21 cellular contexts compared by ENCODE assay signal in genomic region chr5:4857761-4858160, GRCh38.
"Had no signal": no experiment of that assay in that cellular context is flagged by ENCODE, and none has a peak within 500 bp of the region (broad histone marks: within the 10 kb centered on the region; RNA-seq: fewer than 3 reads in every experiment).

No MANE protein-coding gene starts in this region.

- H3K27ac ChIP-seq: esophagus squamous epithelium, foreskin keratinocyte, left ventricle myocardium inferior, lower lobe of right lung, neural progenitor cell, ovary, suprapubic skin, thyroid gland, upper lobe of left lung, vagina had no signal

- H3K9me3 Mint-ChIP-seq: neural progenitor cell had no signal

- H3K4me1 Mint-ChIP-seq: immature natural killer cell, neural progenitor cell had no signal

- H3K4me1 ChIP-seq: esophagus squamous epithelium, foreskin keratinocyte, left ventricle myocardium inferior, lower lobe of right lung, neural progenitor cell, suprapubic skin, thyroid gland, upper lobe of left lung, vagina had no signal

- H3K36me3 Mint-ChIP-seq: immature natural killer cell; natural killer cell treated with Interleukin-12 subunit alpha and Interleukin-12 subunit beta and Interleukin-15 and Interleukin-18, amount 100 ng/mL, for 72 hours; neural progenitor cell had no signal

- H3K4me3 Mint-ChIP-seq: effector memory CD8-positive, alpha-beta T cell; immature natural killer cell; natural killer cell treated with Interleukin-12 subunit alpha and Interleukin-12 subunit beta and Interleukin-15 and Interleukin-18, amount 100 ng/mL, for 72 hours; neural progenitor cell had no signal

- H3K36me3 ChIP-seq: esophagus squamous epithelium, left ventricle myocardium inferior, lower lobe of right lung, neural progenitor cell, ovary, suprapubic skin, thyroid gland, upper lobe of left lung, vagina had no signal

- H3K27ac Mint-ChIP-seq: effector memory CD8-positive, alpha-beta T cell; immature natural killer cell; natural killer cell treated with Interleukin-12 subunit alpha and Interleukin-12 subunit beta and Interleukin-15 and Interleukin-18, amount 100 ng/mL, for 72 hours; neural progenitor cell had no signal

- H3K9me3 ChIP-seq: esophagus squamous epithelium, left ventricle myocardium inferior, lower lobe of right lung, ovary, suprapubic skin, thyroid gland, upper lobe of left lung, vagina had no signal

- DNase-seq: effector memory CD8-positive, alpha-beta T cell; esophagus squamous epithelium; foreskin keratinocyte; immature natural killer cell; left cardiac atrium; left ventricle myocardium inferior; lower lobe of right lung; mesenchymal stem cell; midbrain; nucleus accumbens; ovary; right cardiac atrium; stimulated activated CD4-positive, alpha-beta T cell treated with anti-CD3 and anti-CD28 coated beads, Interleukin-2, amount 100 ng/mL, for 48 hours; stimulated activated naive CD4-positive, alpha-beta T cell treated with Interleukin-2 at 50 U/mL for 16 hours; thyroid gland; upper lobe of left lung had no signal

- H3K4me3 ChIP-seq: esophagus squamous epithelium, left ventricle myocardium inferior, lower lobe of right lung, neural progenitor cell, ovary, smooth muscle cell, suprapubic skin, thyroid gland, upper lobe of left lung, vagina had no signal

- H3K27me3 Mint-ChIP-seq: effector memory CD8-positive, alpha-beta T cell; natural killer cell treated with Interleukin-12 subunit alpha and Interleukin-12 subunit beta and Interleukin-15 and Interleukin-18, amount 100 ng/mL, for 72 hours had no signal

- H3K27me3 ChIP-seq: foreskin keratinocyte, neural progenitor cell, ovary, suprapubic skin, thyroid gland, upper lobe of left lung, vagina had no signal
